In the genomic region with DNA sequence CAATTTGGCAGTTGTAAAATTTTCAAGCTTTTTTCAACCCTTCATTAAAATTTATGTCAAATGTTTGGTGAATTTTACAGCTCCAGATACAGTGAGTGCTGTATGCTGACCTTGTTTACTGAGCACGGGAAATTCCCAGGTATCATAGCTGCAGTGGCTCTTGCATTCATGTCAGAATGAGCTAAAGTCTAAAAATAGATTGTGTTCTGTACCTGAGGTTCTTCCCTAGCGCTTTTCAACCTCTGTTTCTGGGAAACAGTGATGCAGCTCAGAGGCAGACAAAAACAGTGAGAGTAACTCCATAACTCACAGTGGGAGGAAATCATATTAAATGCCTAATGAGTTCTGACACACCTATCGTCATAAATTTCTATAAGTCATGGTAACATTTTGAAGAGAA, we compare ENCODE assay signal across 15 cellular contexts.
DNase-seq lines count a peak whose midpoint lies in the region; ATAC-seq and TF ChIP-seq lines count a peak whose summit lies in the region.
"Had no signal": no experiment of that assay in that cellular context is flagged by ENCODE, and none has a peak within 500 bp of the region (broad histone marks: within the 10 kb centered on the region; RNA-seq: fewer than 3 reads in every experiment).

No MANE protein-coding gene starts in this region.

- H3K4me1 ChIP-seq in OCI-LY3 (ENCODE audit: low read length) (peaks cover 5% of the 10 kb centered on the region; the same call in 1 of the 2 replicates), spleen (no peaks in the 10 kb centered on the region)
- H3K4me1 ChIP-seq: right lobe of liver, SJCRH30, uterus had no signal

- H3K9me3 Mint-ChIP-seq in nephron progenitor cell: no peaks in the 10 kb centered on the region

- peak; percentile 2 for DNase-seq in NCI-H345 (lab: John Stamatoyannopoulos, UW)
- DNase-seq in NCI-H345 treated with DMSO at 0.1 percent for 48 hours (lab: John Stamatoyannopoulos, UW; ENCODE audit: unreplicated experiment): no peak
- DNase-seq in nephron progenitor cell: no peak
- DNase-seq in amniotic stem cell (lab: John Stamatoyannopoulos, UW): no peak
- no peak for DNase-seq in midbrain (lab: John Stamatoyannopoulos, UW)
- no peak for DNase-seq in spleen
- DNase-seq: activated CD4-positive, alpha-beta T cell treated with anti-CD3 and anti-CD28 coated beads, Interleukin-2, amount 50 U/mL, for 1 hour; DMS 273 treated with DMSO at 0.1 percent for 48 hours; NCI-H2171; right lobe of liver; SJCRH30; uterus had no signal

- TF ChIP-seq CTCF in OCI-LY3 (IDR thresholded peaks at IDR 0.05; ENCODE audit: low read depth, low read length) (no peak), nephron progenitor cell (IDR thresholded peaks at IDR 0.05) (no peak), spleen (IDR thresholded peaks at IDR 0.05 in 8 of 11, conservative IDR thresholded peaks at IDR 0.05 in 3 of 11) (no peak)

- H3K79me2 ChIP-seq in OCI-LY3 (ENCODE audit: low read length): no peaks in the 10 kb centered on the region

- H3K9ac ChIP-seq in OCI-LY3 (ENCODE audit: low read length): no peak overlapping the region

- TF ChIP-seq POLR2A in spleen (IDR thresholded peaks at IDR 0.05): no peak

- 0 out of 2 replicates have a peak overlapping the region, but pooled peaks have one; percentile 0 for H3K4me3 ChIP-seq in OCI-LY3 (ENCODE audit: low read length)
- H3K4me3 ChIP-seq in spleen: no peak overlapping the region
- H3K4me3 ChIP-seq: right lobe of liver, SJCRH30, uterus had no signal

- H3K27ac Mint-ChIP-seq in nephron progenitor cell: peak overlapping the region; percentile 70
- H3K27ac Mint-ChIP-seq: activated naive CD8-positive, alpha-beta T cell had no signal

- peak; percentile 91 for ATAC-seq in HG02798 (IDR thresholded peaks at IDR 0.05; ENCODE audit: poor library complexity, unreplicated experiment)

- intact Hi-C loops in spleen (cut with DNase I; ENCODE audit: low total_unique reads): no loop called here

- no peaks in the 10 kb centered on the region for H3K4me1 Mint-ChIP-seq in nephron progenitor cell

- WGBS in spleen, 5 donors: 67 to 82% (median 74%) methylated on average over 3 of the region's 3 CpGs

- H3K36me3 ChIP-seq in OCI-LY3 (replicated peaks; ENCODE audit: low read depth, low read length) (no peaks in the 10 kb centered on the region), spleen (no peaks in the 10 kb centered on the region)
- H3K36me3 ChIP-seq: right lobe of liver, SJCRH30, uterus had no signal

- H4K20me1 ChIP-seq in OCI-LY3 (ENCODE audit: insufficient read depth, low read length): no peaks in the 10 kb centered on the region

- no peaks in the 10 kb centered on the region for H3K36me3 Mint-ChIP-seq in nephron progenitor cell (ENCODE audit: low read depth)
- H3K36me3 Mint-ChIP-seq: activated naive CD8-positive, alpha-beta T cell had no signal

- H3K9me3 ChIP-seq in OCI-LY3 (ENCODE audit: insufficient read depth, low read length) (no peaks in the 10 kb centered on the region), spleen (no peaks in the 10 kb centered on the region)
- H3K9me3 ChIP-seq: right lobe of liver, SJCRH30, uterus had no signal

- H3K27ac ChIP-seq in OCI-LY3 (ENCODE audit: low read length) (no peak overlapping the region), spleen (no peak overlapping the region)
- H3K27ac ChIP-seq: right lobe of liver, SJCRH30, uterus had no signal

- H3K27me3 Mint-ChIP-seq in nephron progenitor cell (ENCODE audit: low read depth, poor library complexity): no peaks in the 10 kb centered on the region
- H3K27me3 Mint-ChIP-seq: activated naive CD8-positive, alpha-beta T cell had no signal

- H3K27me3 ChIP-seq in OCI-LY3 (ENCODE audit: low read depth, low read length): no peaks in the 10 kb centered on the region
- H3K27me3 ChIP-seq in spleen (replicated peaks in 1 of 7): no peaks in the 10 kb centered on the region
- H3K27me3 ChIP-seq: right lobe of liver, SJCRH30, uterus had no signal

- H3K4me3 Mint-ChIP-seq in nephron progenitor cell: no peak overlapping the region
- H3K4me3 Mint-ChIP-seq: activated naive CD8-positive, alpha-beta T cell had no signal

- H2AFZ ChIP-seq in OCI-LY3 (ENCODE audit: low read depth, low read length): peak overlapping the region; percentile 57; the same call in 1 of the 2 replicates

- peak overlapping the region; percentile 47 for H3K4me2 ChIP-seq in OCI-LY3 (ENCODE audit: low read length)
